In the genomic region with DNA sequence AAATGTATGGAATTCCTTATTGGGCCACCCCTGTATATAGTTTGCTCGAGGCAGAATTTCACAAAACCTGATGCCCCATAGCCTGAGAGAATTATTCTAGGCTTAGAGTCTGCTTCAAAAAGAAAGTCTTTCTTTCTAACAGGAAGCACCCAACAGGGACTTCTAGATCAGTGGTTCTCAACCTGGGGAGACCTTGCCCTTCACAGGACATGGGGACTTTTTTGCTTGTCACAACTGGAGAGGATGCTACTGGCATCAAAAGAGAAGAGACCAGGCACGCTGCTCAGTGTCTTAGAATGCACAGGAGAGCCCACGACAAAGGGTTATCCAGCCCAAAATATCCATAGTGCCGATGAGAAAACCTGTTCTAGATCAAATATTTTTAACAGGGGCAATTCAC, we compare ENCODE assay signal across 18 cellular contexts.
"Had no signal": no experiment of that assay in that cellular context is flagged by ENCODE, and none has a peak within 500 bp of the region (broad histone marks: within the 10 kb centered on the region; RNA-seq: fewer than 3 reads in every experiment).

No MANE protein-coding gene starts in this region.

- H3K27ac Mint-ChIP-seq: activated B cell treated with CpG ODN at 0.5 μM for 24 hours; activated naive CD4-positive, alpha-beta T cell treated with anti-CD3 and anti-CD28 coated beads, Interleukin-2, amount 10 ng/mL, durations not matched to agents 7 days and 5 days; dendritic cell treated with granulocyte-macrophage colony-stimulating factor and Interleukin-4, amounts not matched to agents 40 ng/mL and 50 ng/mL, for 4 days; nephron had no signal

- DNase-seq: activated B cell treated with CpG ODN at 0.5 μM for 24 hours; activated CD4-positive, alpha-beta T cell treated with anti-CD3 and anti-CD28 coated beads for 4 hours; activated CD8-positive, alpha-beta memory T cell treated with anti-CD3 and anti-CD28 coated beads, Interleukin-2, amount 50 U/mL, for 48 hours; activated naive CD4-positive, alpha-beta T cell treated with anti-CD3 and anti-CD28 coated beads, Interleukin-2, amount 10 ng/mL, durations not matched to agents 7 days and 5 days; aorta; caudate nucleus; effector CD4-positive, alpha-beta T cell; foreskin keratinocyte; kidney; mesenchymal stem cell; pancreas; right cardiac atrium; stimulated activated CD4-positive, alpha-beta T cell treated with anti-CD3 and anti-CD28 coated beads, Interleukin-4, amount 100 ng/mL, for 24 hours; T1000; transverse colon had no signal

- H3K4me3 Mint-ChIP-seq: activated B cell treated with CpG ODN at 0.5 μM for 24 hours; activated naive CD4-positive, alpha-beta T cell treated with anti-CD3 and anti-CD28 coated beads, Interleukin-2, amount 10 ng/mL, durations not matched to agents 7 days and 5 days; brain; dendritic cell treated with granulocyte-macrophage colony-stimulating factor and Interleukin-4, amounts not matched to agents 40 ng/mL and 50 ng/mL, for 4 days; nephron had no signal

- H3K27me3 Mint-ChIP-seq: activated B cell treated with CpG ODN at 0.5 μM for 24 hours; activated naive CD4-positive, alpha-beta T cell treated with anti-CD3 and anti-CD28 coated beads, Interleukin-2, amount 10 ng/mL, durations not matched to agents 7 days and 5 days; brain; dendritic cell treated with granulocyte-macrophage colony-stimulating factor and Interleukin-4, amounts not matched to agents 40 ng/mL and 50 ng/mL, for 4 days had no signal

- H3K4me1 Mint-ChIP-seq: activated B cell treated with CpG ODN at 0.5 μM for 24 hours, brain, nephron had no signal

- H3K9me3 Mint-ChIP-seq: activated B cell treated with CpG ODN at 0.5 μM for 24 hours; activated naive CD4-positive, alpha-beta T cell treated with anti-CD3 and anti-CD28 coated beads, Interleukin-2, amount 10 ng/mL, durations not matched to agents 7 days and 5 days; brain; dendritic cell treated with granulocyte-macrophage colony-stimulating factor and Interleukin-4, amounts not matched to agents 40 ng/mL and 50 ng/mL, for 4 days; nephron had no signal

- ATAC-seq: foreskin keratinocyte, pancreas, right cardiac atrium had no signal
